29 cellular contexts compared by ENCODE assay signal in genomic region chr3:90134090-90134489, GRCh38.
"Had no signal": no experiment of that assay in that cellular context is flagged by ENCODE, and none has a peak within 500 bp of the region (broad histone marks: within the 10 kb centered on the region; RNA-seq: fewer than 3 reads in every experiment).

No MANE protein-coding gene starts in this region.

- H3K27ac ChIP-seq: stomach, suprapubic skin, testis, thoracic aorta, thyroid gland, tibial artery, tibial nerve, transverse colon, upper lobe of left lung, upper lobe of right lung, uterus, vagina had no signal

- H3K27me3 ChIP-seq: stomach, suprapubic skin, testis, thyroid gland, tibial artery, tibial nerve, transverse colon, upper lobe of left lung, upper lobe of right lung, uterus, vagina had no signal

- H3K9me3 ChIP-seq: stomach, suprapubic skin, testis, thoracic aorta, thyroid gland, tibial artery, tibial nerve, transverse colon, upper lobe of left lung, upper lobe of right lung, uterus, vagina had no signal

- FAIRE-seq: urothelium cell line had no signal

- ATAC-seq: stimulated activated effector memory CD8-positive, alpha-beta T cell treated with anti-CD3 and anti-CD28 coated beads, Interleukin-12 subunit alpha, Interleukin-12 subunit beta, amount 100 ng/mL, for 72 hours; stimulated activated memory B cell treated with anti-CD40 and anti-IgM and Interleukin-4, amounts not matched to agents 10 μg/mL and 1 μg/mL and 100 μg/mL, for 72 hours; stimulated activated naive B cell treated with anti-CD40 and anti-IgM and Interleukin-4, amounts not matched to agents 10 μg/mL and 1 μg/mL and 100 μg/mL, for 72 hours; stimulated activated naive CD8-positive, alpha-beta T cell treated with anti-CD3 and anti-CD28 coated beads, Interleukin-15, amount 100 ng/mL, for 72 hours; stimulated activated naive CD8-positive, alpha-beta T cell treated with anti-CD3 and anti-CD28 coated beads, Interleukin-15, Interleukin-2, amounts not matched to agents 100 U/mL and 50 U/mL, for 24 hours; upper lobe of right lung had no signal

- H3K36me3 Mint-ChIP-seq: stimulated activated memory B cell treated with anti-CD40 and anti-IgM and Interleukin-4, amounts not matched to agents 10 μg/mL and 1 μg/mL and 100 μg/mL, for 72 hours; stimulated activated naive B cell treated with anti-CD40 and anti-IgM and Interleukin-4, amounts not matched to agents 10 μg/mL and 1 μg/mL and 100 μg/mL, for 72 hours; type B pancreatic cell had no signal

- H3K27ac Mint-ChIP-seq: stimulated activated effector memory CD8-positive, alpha-beta T cell treated with anti-CD3 and anti-CD28 coated beads, Interleukin-12 subunit alpha, Interleukin-12 subunit beta, amount 100 ng/mL, for 72 hours; stimulated activated memory B cell treated with anti-CD40 and anti-IgM and Interleukin-4, amounts not matched to agents 10 μg/mL and 1 μg/mL and 100 μg/mL, for 72 hours; stimulated activated naive B cell treated with anti-CD40 and anti-IgM and Interleukin-4, amounts not matched to agents 10 μg/mL and 1 μg/mL and 100 μg/mL, for 72 hours; stimulated activated naive CD8-positive, alpha-beta T cell treated with anti-CD3 and anti-CD28 coated beads, Interleukin-15, amount 100 ng/mL, for 72 hours; stimulated activated naive CD8-positive, alpha-beta T cell treated with anti-CD3 and anti-CD28 coated beads, Interleukin-15, Interleukin-2, amounts not matched to agents 100 ng/mL and 50 ng/mL, for 24 hours; type B pancreatic cell had no signal

- H3K4me1 Mint-ChIP-seq: stimulated activated effector memory CD8-positive, alpha-beta T cell treated with anti-CD3 and anti-CD28 coated beads, Interleukin-12 subunit alpha, Interleukin-12 subunit beta, amount 100 ng/mL, for 72 hours; stimulated activated memory B cell treated with anti-CD40 and anti-IgM and Interleukin-4, amounts not matched to agents 10 μg/mL and 1 μg/mL and 100 μg/mL, for 72 hours; stimulated activated naive B cell treated with anti-CD40 and anti-IgM and Interleukin-4, amounts not matched to agents 10 μg/mL and 1 μg/mL and 100 μg/mL, for 72 hours; stimulated activated naive CD8-positive, alpha-beta T cell treated with anti-CD3 and anti-CD28 coated beads, Interleukin-15, amount 100 ng/mL, for 72 hours had no signal

- H3K4me3 ChIP-seq: stomach, suprapubic skin, testis, thoracic aorta, thyroid gland, tibial artery, tibial nerve, transverse colon, upper lobe of left lung, upper lobe of right lung, uterus, vagina had no signal

- DNase-seq: stimulated activated CD4-positive, alpha-beta T cell treated with anti-CD3 and anti-CD28 coated beads, Interleukin-2, amount 100 ng/mL, for 48 hours; stimulated activated CD4-positive, alpha-beta T cell treated with anti-CD3 and anti-CD28 coated beads, Interleukin-4, amount 100 ng/mL, for 1 hour; stimulated activated CD4-positive, alpha-beta T cell treated with anti-CD3 and anti-CD28 coated beads, Interleukin-4, amount 100 ng/mL, for 24 hours; stimulated activated CD4-positive, alpha-beta T cell treated with anti-CD3 and anti-CD28 coated beads, Interleukin-4, amount 100 ng/mL, for 4 hours; stimulated activated CD8-positive, alpha-beta memory T cell treated with anti-CD3 and anti-CD28 coated beads, Interleukin-4, amount 100 ng/mL, for 48 hours; stimulated activated naive B cell treated with anti-CD40 and anti-IgM and Interleukin-4, amounts not matched to agents 10 μg/mL and 1 μg/mL and 100 μg/mL, for 72 hours; stimulated activated naive CD4-positive, alpha-beta T cell; stimulated activated naive CD4-positive, alpha-beta T cell treated with Interleukin-2 at 50 U/mL for 16 hours; stimulated activated naive CD8-positive, alpha-beta T cell treated with anti-CD3 and anti-CD28 coated beads, Interleukin-15, amount 100 ng/mL, for 72 hours; stimulated activated naive CD8-positive, alpha-beta T cell treated with anti-CD3 and anti-CD28 coated beads, Interleukin-15, Interleukin-2, amounts not matched to agents 100 U/mL and 50 U/mL, for 24 hours; stomach; substantia nigra; testis; thyroid gland; tibial artery; transverse colon; trophoblast cell; upper lobe of left lung; upper lobe of right lung; uterus had no signal

- H3K27me3 Mint-ChIP-seq: stimulated activated memory B cell treated with anti-CD40 and anti-IgM and Interleukin-4, amounts not matched to agents 10 μg/mL and 1 μg/mL and 100 μg/mL, for 72 hours; stimulated activated naive B cell treated with anti-CD40 and anti-IgM and Interleukin-4, amounts not matched to agents 10 μg/mL and 1 μg/mL and 100 μg/mL, for 72 hours; stimulated activated naive CD8-positive, alpha-beta T cell treated with anti-CD3 and anti-CD28 coated beads, Interleukin-15, amount 100 ng/mL, for 72 hours; stimulated activated naive CD8-positive, alpha-beta T cell treated with anti-CD3 and anti-CD28 coated beads, Interleukin-15, Interleukin-2, amounts not matched to agents 100 ng/mL and 50 ng/mL, for 24 hours; type B pancreatic cell had no signal

- H3K9me3 Mint-ChIP-seq: stimulated activated naive B cell treated with anti-CD40 and anti-IgM and Interleukin-4, amounts not matched to agents 10 μg/mL and 1 μg/mL and 100 μg/mL, for 72 hours; type B pancreatic cell had no signal

- H3K4me1 ChIP-seq: suprapubic skin, testis, thyroid gland, tibial artery, tibial nerve, upper lobe of left lung, upper lobe of right lung, uterus, vagina had no signal

- H3K4me3 Mint-ChIP-seq: stimulated activated effector memory CD8-positive, alpha-beta T cell treated with anti-CD3 and anti-CD28 coated beads, Interleukin-12 subunit alpha, Interleukin-12 subunit beta, amount 100 ng/mL, for 72 hours; stimulated activated memory B cell treated with anti-CD40 and anti-IgM and Interleukin-4, amounts not matched to agents 10 μg/mL and 1 μg/mL and 100 μg/mL, for 72 hours; stimulated activated naive B cell treated with anti-CD40 and anti-IgM and Interleukin-4, amounts not matched to agents 10 μg/mL and 1 μg/mL and 100 μg/mL, for 72 hours; stimulated activated naive CD8-positive, alpha-beta T cell treated with anti-CD3 and anti-CD28 coated beads, Interleukin-15, amount 100 ng/mL, for 72 hours; stimulated activated naive CD8-positive, alpha-beta T cell treated with anti-CD3 and anti-CD28 coated beads, Interleukin-15, Interleukin-2, amounts not matched to agents 100 ng/mL and 50 ng/mL, for 24 hours; type B pancreatic cell had no signal

- H3K36me3 ChIP-seq: stomach, suprapubic skin, thoracic aorta, thyroid gland, tibial artery, tibial nerve, transverse colon, upper lobe of left lung, upper lobe of right lung, uterus, vagina had no signal
